ENCODE assay signal across 14 cellular contexts in genomic region chr1:161374373-161374772, GRCh38. TPM values are rescaled to one million over a fixed set of nuclear protein-coding genes. Genes with fewer than 3 reads are reported as not detected.
A peak's percentile ranks its signal among the peaks of the same experiment; 100 is the strongest.
DNase-seq lines count a peak whose midpoint lies in the region; ATAC-seq and TF ChIP-seq lines count a peak whose summit lies in the region.
"Had no signal": no experiment of that assay in that cellular context is flagged by ENCODE, and none has a peak within 500 bp of the region (broad histone marks: within the 10 kb centered on the region; RNA-seq: fewer than 3 reads in every experiment).

No MANE protein-coding gene starts in this region.

- H3K36me3 Mint-ChIP-seq in type B pancreatic cell: no peaks in the 10 kb centered on the region
- H3K36me3 Mint-ChIP-seq: activated naive CD4-positive, alpha-beta T cell treated with anti-CD3 and anti-CD28 coated beads, Interleukin-2, amount 10 ng/mL, durations not matched to agents 7 days and 5 days had no signal

- H3K27me3 ChIP-seq in ovary: no peaks in the 10 kb centered on the region
- H3K27me3 ChIP-seq: transverse colon had no signal

- H3K4me3 Mint-ChIP-seq in type B pancreatic cell: no peak overlapping the region
- H3K4me3 Mint-ChIP-seq: activated naive CD4-positive, alpha-beta T cell treated with anti-CD3 and anti-CD28 coated beads, Interleukin-2, amount 10 ng/mL, durations not matched to agents 7 days and 5 days had no signal

- no peak for ATAC-seq in HG03469 (IDR thresholded peaks at IDR 0.05; ENCODE audit: unreplicated experiment)
- ATAC-seq: esophagus mucosa had no signal

- H3K4me1 Mint-ChIP-seq in type B pancreatic cell (ENCODE audit: unreplicated experiment): no peaks in the 10 kb centered on the region
- H3K4me1 Mint-ChIP-seq: activated naive CD4-positive, alpha-beta T cell treated with anti-CD3 and anti-CD28 coated beads, Interleukin-2, amount 10 ng/mL, durations not matched to agents 7 days and 5 days had no signal

- H3K4me3 ChIP-seq in ovary: no peak overlapping the region
- H3K4me3 ChIP-seq: transverse colon had no signal

- no peak for TF ChIP-seq POLR2A in ovary (IDR thresholded peaks at IDR 0.05)

- H3K9me3 Mint-ChIP-seq in type B pancreatic cell: no peaks in the 10 kb centered on the region
- H3K9me3 Mint-ChIP-seq: activated naive CD4-positive, alpha-beta T cell treated with anti-CD3 and anti-CD28 coated beads, Interleukin-2, amount 10 ng/mL, durations not matched to agents 7 days and 5 days had no signal

- H3K27me3 Mint-ChIP-seq in type B pancreatic cell: no peaks in the 10 kb centered on the region
- H3K27me3 Mint-ChIP-seq: activated naive CD4-positive, alpha-beta T cell treated with anti-CD3 and anti-CD28 coated beads, Interleukin-2, amount 10 ng/mL, durations not matched to agents 7 days and 5 days had no signal

- H3K9me3 ChIP-seq in ovary: no peaks in the 10 kb centered on the region
- H3K9me3 ChIP-seq: transverse colon had no signal

- H3K27ac Mint-ChIP-seq in type B pancreatic cell: peak overlapping the region; percentile 36
- H3K27ac Mint-ChIP-seq: activated naive CD4-positive, alpha-beta T cell treated with anti-CD3 and anti-CD28 coated beads, Interleukin-2, amount 10 ng/mL, durations not matched to agents 7 days and 5 days had no signal

- H3K27ac ChIP-seq in ovary: no peak overlapping the region
- H3K27ac ChIP-seq: transverse colon had no signal

- TF ChIP-seq CTCF in type B pancreatic cell (conservative IDR thresholded peaks at IDR 0.05): peak; percentile 51
- TF ChIP-seq CTCF in ovary (IDR thresholded peaks at IDR 0.05): no peak

- H3K4me1 ChIP-seq in ovary (ENCODE audit: insufficient read depth): no peaks in the 10 kb centered on the region
- H3K4me1 ChIP-seq: transverse colon had no signal

- TF ChIP-seq EP300 in ovary (IDR thresholded peaks at IDR 0.05): no peak

- peak; percentile 34 for DNase-seq in SKM-1 treated with dmso at 0.1 percent for 144 hours (lab: John Stamatoyannopoulos, UW; ENCODE audit: unreplicated experiment)
- DNase-seq in SKM-1 (lab: John Stamatoyannopoulos, UW; ENCODE audit: unreplicated experiment): no peak
- peak; percentile 30 for DNase-seq in NCI-H460 (ENCODE audit: extremely low read depth, low read depth)
- peak; percentile 56 for DNase-seq in dermis blood vessel endothelial cell
- no peak for DNase-seq in type B pancreatic cell (ENCODE audit: extremely low spot score, unreplicated experiment)
- no peak for DNase-seq in NCI-H1092 treated with DMSO at 0.1 percent for 48 hours (lab: John Stamatoyannopoulos, UW)
- no peak for DNase-seq in ovary
- DNase-seq: activated naive CD4-positive, alpha-beta T cell treated with anti-CD3 and anti-CD28 coated beads, Interleukin-2, amount 10 ng/mL, durations not matched to agents 7 days and 5 days; C1 segment of cervical spinal cord; NCI-H187; stimulated activated CD4-positive, alpha-beta T cell treated with anti-CD3 and anti-CD28 coated beads, Interleukin-2, amount 100 ng/mL, for 24 hours; transverse colon had no signal

- WGBS in ovary, 3 donors: 27 to 41% (median 30%) methylated on average over 2 of the region's 2 CpGs

- H3K36me3 ChIP-seq in ovary: no peaks in the 10 kb centered on the region
- H3K36me3 ChIP-seq: transverse colon had no signal

- intact Hi-C loops in ovary (cut with DNase I): no loop called here

RNA-seq across cellular contexts. Expression of gene CFAP126, which starts 6.7 kb away (rescaled TPM):
- not detected in 2 replicates for total RNA-seq in NCI-H460 (2014; rRNA removed; shearing (Covaris generic))
- polyA plus RNA-seq in NCI-H460 (2014; cell fraction: nucleus; rRNA removed): not detected in 2 replicates
- total RNA-seq in dermis blood vessel endothelial cell: not detected in 2 replicates
- 0.76 and 13.5 TPM in 2 replicates for total RNA-seq in type B pancreatic cell (ENCODE audit: low replicate concordance)
- total RNA-seq in ovary: 10 to 100 TPM in 1 of 7 donors, 1 to 10 TPM in 3, not detected in 3; 1.5 to 15.2 (median 2.5) TPM
- under 1 TPM in 1 of 2 donors, not detected in 1; 0.11 TPM for polyA plus RNA-seq in ovary
- total RNA-seq: esophagus mucosa, transverse colon had no signal

Comparison
In these comparisons a context has a peak if more than half of its experiments do, and no peak if none do; other contexts are left out.
1. DNase-seq: peak in SKM-1 treated with dmso at 0.1 percent for 144 hours (single experiment), NCI-H460 (single experiment) and dermis blood vessel endothelial cell (single experiment); none in SKM-1 (single experiment), type B pancreatic cell (single experiment), NCI-H1092 treated with DMSO at 0.1 percent for 48 hours (single experiment) and ovary (0 of 5).